14 cellular contexts compared by ENCODE assay signal in the genomic region with DNA sequence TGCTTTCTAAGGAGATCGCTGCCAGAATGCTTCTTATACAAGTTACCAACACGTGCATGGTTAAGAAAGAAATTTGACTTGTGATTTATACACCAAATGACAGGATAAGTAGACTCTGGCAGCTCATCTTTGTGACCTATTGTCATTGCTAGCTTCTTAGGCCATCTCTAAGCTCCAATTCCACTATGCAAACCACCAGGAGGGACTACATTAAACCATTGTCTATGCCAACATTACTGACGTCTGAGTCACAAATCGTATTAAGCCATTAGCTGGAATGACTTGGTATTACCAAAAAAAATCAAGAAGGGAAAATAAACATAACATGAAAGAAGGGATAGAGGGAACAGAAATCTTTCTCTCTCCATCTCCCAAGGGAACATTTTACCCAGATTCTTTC. TPM values are rescaled to one million over a fixed set of nuclear protein-coding genes. Genes with fewer than 3 reads are reported as not detected.
DNase-seq lines count a peak whose midpoint lies in the region; ATAC-seq, FAIRE-seq and TF ChIP-seq lines count a peak whose summit lies in the region.
"Had no signal": no experiment of that assay in that cellular context is flagged by ENCODE, and none has a peak within 500 bp of the region (broad histone marks: within the 10 kb centered on the region; RNA-seq: fewer than 3 reads in every experiment).

No MANE protein-coding gene starts in this region.

- in situ Hi-C loops in HepG2 (cut with HindIII; ENCODE audit: extremely low pct_ligation_motif_present, low pct_unique_long_range_greater_than_20kb): no loop called here

- peak overlapping the region; percentile 53 for H3K4me3 Mint-ChIP-seq in HFFc6
- H3K4me3 Mint-ChIP-seq: CD4-positive, alpha-beta T cell had no signal

- no peaks in the 10 kb centered on the region for H3K79me2 ChIP-seq in HepG2 (ENCODE audit: insufficient read depth, low read length)

- no peaks in the 10 kb centered on the region for H4K20me1 ChIP-seq in HepG2 (ENCODE audit: insufficient read depth, low read length)

- 88% methylated on average over 4 of the region's 4 CpGs for WGBS in HepG2 (ENCODE audit: low lambda C conversion rate)

- H3K36me3 Mint-ChIP-seq in HFFc6 (ENCODE audit: low read depth): peaks cover 13% of the 10 kb centered on the region; the same call in 1 of the 2 replicates

- peaks cover 6 to 27% of the 10 kb centered on the region in 2 experiments; a peak in 4 of 5 replicates for H3K36me3 ChIP-seq in HepG2 (replicated peaks in 1 of 2; ENCODE audit: control insufficient read depth in 1 of 2, insufficient read depth in 2 of 2, low read length in 2 of 2)

- intact Hi-C loops in HepG2 (cut with micrococcal nuclease; ENCODE audit: unreplicated experiment): no loop called here

- DNase-seq in AG04449 (ENCODE audit: low read depth, low spot score) (peak; percentile 72), HFFc6 (peak; percentile 73), astrocyte of the hippocampus (ENCODE audit: low read depth, low spot score) (peak; percentile 83), kidney tubule cell (ENCODE audit: low spot score) (peak; percentile 54), Kasumi-1 (lab: John Stamatoyannopoulos, UW) (no peak), HepG2 (ENCODE audit: low spot score) (no peak), AML-193 (lab: John Stamatoyannopoulos, UW) (no peak)
- DNase-seq: CD4-positive, alpha-beta T cell; cerebellar nuclear complex; hypothalamus; NCI-H1417 treated with DMSO at 0.1 percent for 48 hours; OCI-M1; stimulated activated naive CD4-positive, alpha-beta T cell had no signal

- H3K27me3 ChIP-seq in HepG2 (ENCODE audit: control insufficient read depth in 1 of 2, insufficient read depth in 2 of 2, low read length in 2 of 2): no peaks in the 10 kb centered on the region

- TF ChIP-seq RAD21 in HepG2 (CRISPR knock-in tag; IDR thresholded peaks at IDR 0.05): no peak

- no peak overlapping the region for H2AFZ ChIP-seq in HepG2 (ENCODE audit: low read length)

- H3K27ac Mint-ChIP-seq in HFFc6: peak overlapping the region; percentile 67
- H3K27ac Mint-ChIP-seq: CD4-positive, alpha-beta T cell had no signal

- no peak for TF ChIP-seq POLR2A in HepG2 (IDR thresholded peaks at IDR 0.05; ENCODE audit: insufficient read depth in 1 of 2, low read depth in 2 of 2, low read length in 2 of 2)

- no peaks in the 10 kb centered on the region; the same call in 1 of the 2 replicates for H3K27me3 Mint-ChIP-seq in HFFc6 (ENCODE audit: insufficient read depth)
- H3K27me3 Mint-ChIP-seq: CD4-positive, alpha-beta T cell had no signal

- POLR2A ChIA-PET in AG04449 (lab: Yijun Ruan, JAX) (interaction anchor here (1.4 kb wide), 1 partner anchor 15 kb away, joined by 4 read pairs; no protein-coding TSS in a partner anchor), HepG2 (lab: Yijun Ruan, JAX) (no interaction called here)

- peaks cover 21% of the 10 kb centered on the region for H3K4me1 Mint-ChIP-seq in HFFc6 (ENCODE audit: low read depth)

- no peak for TF ChIP-seq EP300 in HepG2 (IDR thresholded peaks at IDR 0.05; ENCODE audit: low read depth in 2 of 2, low read length in 2 of 2)
- no peak for TF ChIP-seq EP300 in HepG2 (CRISPR knock-in tag; IDR thresholded peaks at IDR 0.05; ENCODE audit: borderline replicate concordance)

- H3K4me1 ChIP-seq in HepG2 (ENCODE audit: insufficient read depth, low read length): no peaks in the 10 kb centered on the region

- H3K4me2 ChIP-seq in HepG2 (ENCODE audit: low read depth, low read length): no peak overlapping the region

- TF ChIP-seq CTCF in AG04449 (IDR thresholded peaks at IDR 0.05; ENCODE audit: insufficient read depth, low read length, missing control alignments) (no peak), HFFc6 (IDR thresholded peaks at IDR 0.05) (no peak), HepG2 (CRISPR knock-in tag; IDR thresholded peaks at IDR 0.05) (no peak)

- ATAC-seq in HG03432 (IDR thresholded peaks at IDR 0.05; ENCODE audit: unreplicated experiment) (no peak), HepG2 (no peak)

- H3K27ac ChIP-seq in HepG2 (ENCODE audit: extremely low read length, insufficient read depth, low read length): no peak overlapping the region

- no peaks in the 10 kb centered on the region for H3K9me3 ChIP-seq in HepG2 (ENCODE audit: low read length)

- no TSS peak for BruUV-seq in HepG2 (replicated peaks; lab: Mats Ljungman, UMichigan)

- H3K4me3 ChIP-seq in AG04449 (ENCODE audit: low read depth, low read length) (no peak overlapping the region; the same call in 1 of the 2 replicates), HepG2 (replicated peaks in 1 of 3; ENCODE audit: insufficient read depth in 1 of 3, low read depth in 2 of 3, low read length in 3 of 3) (no peak overlapping the region)

- no peak for FAIRE-seq in HepG2 (lab: Jason Lieb, UNC)

- H3K9me3 Mint-ChIP-seq in HFFc6: no peaks in the 10 kb centered on the region
- H3K9me3 Mint-ChIP-seq: CD4-positive, alpha-beta T cell had no signal

- CTCF ChIA-PET in AG04449 (lab: Yijun Ruan, JAX): interaction anchor here (0.6 to 1.6 kb wide), 3 partner anchors 9 to 849 kb away, joined by 3 to 4 read pairs (median 3); no protein-coding TSS in a partner anchor
- CTCF ChIA-PET in HepG2 (lab: Yijun Ruan, JAX; ENCODE audit: low intra/inter-chr PET ratio, low total read pairs): no interaction called here

- no peak overlapping the region for H3K9ac ChIP-seq in HepG2 (ENCODE audit: insufficient read depth, low read depth, low read length)

TF ChIP-seq in HepG2, 621 proteins besides CTCF, POLR2A, EP300 and RAD21 (continues in another document):
- TF ChIP-seq, protein P1, sequence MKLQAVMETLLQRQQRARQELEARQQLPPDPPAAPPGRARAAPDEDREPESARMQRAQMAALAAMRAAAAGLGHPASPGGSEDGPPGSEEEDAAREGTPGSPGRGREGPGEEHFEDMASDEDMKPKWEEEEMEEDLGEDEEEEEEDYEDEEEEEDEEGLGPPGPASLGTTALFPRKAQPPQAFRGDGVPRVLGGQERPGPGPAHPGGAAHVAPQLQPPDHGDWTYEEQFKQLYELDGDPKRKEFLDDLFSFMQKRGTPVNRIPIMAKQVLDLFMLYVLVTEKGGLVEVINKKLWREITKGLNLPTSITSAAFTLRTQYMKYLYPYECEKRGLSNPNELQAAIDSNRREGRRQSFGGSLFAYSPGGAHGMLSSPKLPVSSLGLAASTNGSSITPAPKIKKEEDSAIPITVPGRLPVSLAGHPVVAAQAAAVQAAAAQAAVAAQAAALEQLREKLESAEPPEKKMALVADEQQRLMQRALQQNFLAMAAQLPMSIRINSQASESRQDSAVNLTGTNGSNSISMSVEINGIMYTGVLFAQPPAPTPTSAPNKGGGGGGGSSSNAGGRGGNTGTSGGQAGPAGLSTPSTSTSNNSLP (IDR thresholded peaks at IDR 0.05; ENCODE audit: low read depth, low read length): no peak

RNA-seq across cellular contexts. Expression of gene VPS33A, which starts 15.8 kb away (rescaled TPM):
- total RNA-seq in HFFc6 (2021; fragmentation: NEBNext Ultra II Directional; extraction: Animal tissue kit (Norgen Biotek cat#: 25700)): 10 to 100 TPM; 22.7 to 31.0 (median 25.7) TPM
- 43.6 and 58.0 TPM in 2 replicates for total RNA-seq in HepG2 (2016; rRNA removed; fragmentation: Illumina TruSeq; extraction: Trizol)
- 6.4 and 6.6 TPM in 2 replicates for total RNA-seq in HepG2 (2016; cell fraction: cytosol; rRNA removed; fragmentation: Illumina TruSeq; extraction: Trizol; ENCODE audit: low read depth)
- total RNA-seq in HepG2 (2016; cell fraction: insoluble cytoplasmic fraction; rRNA removed; fragmentation: Illumina TruSeq; extraction: Trizol): 41.8 and 55.7 TPM in 2 replicates
- 10.6 and 12.5 TPM in 2 replicates for total RNA-seq in HepG2 (2016; cell fraction: membrane; rRNA removed; fragmentation: Illumina TruSeq; extraction: Trizol)
- total RNA-seq in HepG2 (2016; cell fraction: nucleus; rRNA removed; fragmentation: Illumina TruSeq; extraction: Trizol): 20.1 and 24.7 TPM in 2 replicates
- 11.0 and 11.2 TPM in 2 replicates for polyA plus RNA-seq in HepG2 (2011; rRNA removed)
- polyA plus RNA-seq in HepG2 (2011; cell fraction: cytosol; rRNA removed): 8.9 and 12.7 TPM in 2 replicates
- 5.3 and 8.1 TPM in 2 replicates for polyA plus RNA-seq in HepG2 (2011; cell fraction: nucleus; rRNA removed)
- 17.4 and 19.9 TPM in 2 replicates for polyA plus RNA-seq in HepG2 (2012)
- 4.0 TPM in 2 replicates for polyA plus RNA-seq in HepG2 (2016; cell fraction: cytosol; fragmentation: Illumina TruSeq; extraction: Trizol; ENCODE audit: low read depth)
- 50.8 and 53.6 TPM in 2 replicates for polyA plus RNA-seq in HepG2 (2016; cell fraction: insoluble cytoplasmic fraction; fragmentation: Illumina TruSeq; extraction: Trizol; ENCODE audit: low read depth)
- polyA plus RNA-seq in HepG2 (2016; cell fraction: membrane; fragmentation: Illumina TruSeq; extraction: Trizol; ENCODE audit: low read depth): 7.6 and 9.4 TPM in 2 replicates
- polyA plus RNA-seq in HepG2 (2016; cell fraction: nucleus; fragmentation: Illumina TruSeq; extraction: Trizol; ENCODE audit: insufficient read depth, low read depth): 20.3 and 24.6 TPM in 2 replicates
- 11.1 and 14.7 TPM in 2 replicates for polyA minus RNA-seq in HepG2 (2011; rRNA and poly(A)+ RNA removed; ENCODE audit: low replicate concordance)
- 12.5 and 14.8 TPM in 2 replicates for polyA minus RNA-seq in HepG2 (2011; cell fraction: cytosol; rRNA and poly(A)+ RNA removed)
- polyA minus RNA-seq in HepG2 (2011; cell fraction: nucleus; rRNA and poly(A)+ RNA removed): 10.7 and 11.2 TPM in 2 replicates

RNA-seq across cellular contexts. Expression of gene DIABLO, which starts 56.2 kb away (rescaled TPM):
- total RNA-seq in HFFc6 (2021; fragmentation: NEBNext Ultra II Directional; extraction: Animal tissue kit (Norgen Biotek cat#: 25700)): 10 to 100 TPM; 47.5 to 54.2 (median 48.8) TPM
- total RNA-seq in HepG2 (2016; rRNA removed; fragmentation: Illumina TruSeq; extraction: Trizol): 70.9 and 82.4 TPM in 2 replicates
- total RNA-seq in HepG2 (2016; cell fraction: cytosol; rRNA removed; fragmentation: Illumina TruSeq; extraction: Trizol; ENCODE audit: low read depth): 20.0 and 22.9 TPM in 2 replicates
- total RNA-seq in HepG2 (2016; cell fraction: insoluble cytoplasmic fraction; rRNA removed; fragmentation: Illumina TruSeq; extraction: Trizol): 69.5 and 88.5 TPM in 2 replicates
- total RNA-seq in HepG2 (2016; cell fraction: membrane; rRNA removed; fragmentation: Illumina TruSeq; extraction: Trizol): 38.1 and 41.9 TPM in 2 replicates
- total RNA-seq in HepG2 (2016; cell fraction: nucleus; rRNA removed; fragmentation: Illumina TruSeq; extraction: Trizol): 32.8 and 33.7 TPM in 2 replicates
- 19.4 and 20.7 TPM in 2 replicates for polyA plus RNA-seq in HepG2 (2011; rRNA removed)
- 28.6 and 29.8 TPM in 2 replicates for polyA plus RNA-seq in HepG2 (2011; cell fraction: cytosol; rRNA removed)
- polyA plus RNA-seq in HepG2 (2011; cell fraction: nucleus; rRNA removed): 20.6 and 25.2 TPM in 2 replicates
- 30.0 and 42.8 TPM in 2 replicates for polyA plus RNA-seq in HepG2 (2012)
- 14.9 and 15.9 TPM in 2 replicates for polyA plus RNA-seq in HepG2 (2016; cell fraction: cytosol; fragmentation: Illumina TruSeq; extraction: Trizol; ENCODE audit: low read depth)
- 79.4 and 80.8 TPM in 2 replicates for polyA plus RNA-seq in HepG2 (2016; cell fraction: insoluble cytoplasmic fraction; fragmentation: Illumina TruSeq; extraction: Trizol; ENCODE audit: low read depth)
- polyA plus RNA-seq in HepG2 (2016; cell fraction: membrane; fragmentation: Illumina TruSeq; extraction: Trizol; ENCODE audit: low read depth): 26.6 and 28.0 TPM in 2 replicates
- 44.1 and 48.9 TPM in 2 replicates for polyA plus RNA-seq in HepG2 (2016; cell fraction: nucleus; fragmentation: Illumina TruSeq; extraction: Trizol; ENCODE audit: insufficient read depth, low read depth)
- polyA minus RNA-seq in HepG2 (2011; rRNA and poly(A)+ RNA removed; ENCODE audit: low replicate concordance): 24.3 and 31.1 TPM in 2 replicates
- polyA minus RNA-seq in HepG2 (2011; cell fraction: cytosol; rRNA and poly(A)+ RNA removed): 17.2 and 17.3 TPM in 2 replicates
- 32.8 and 37.0 TPM in 2 replicates for polyA minus RNA-seq in HepG2 (2011; cell fraction: nucleus; rRNA and poly(A)+ RNA removed)

Comparison
In these comparisons a context has a peak if more than half of its experiments do, and no peak if none do; other contexts are left out.
1. DNase-seq: peak in AG04449 (single experiment), HFFc6 (single experiment), astrocyte of the hippocampus (single experiment) and kidney tubule cell (single experiment); none in Kasumi-1 (0 of 2), HepG2 (single experiment) and AML-193 (0 of 2).